Comparison of ENCODE assay signal across 17 cellular contexts in genomic region chr1:14910947-14911721, GRCh38.
DNase-seq lines count a peak whose midpoint lies in the region; ATAC-seq and TF ChIP-seq lines count a peak whose summit lies in the region.
"Had no signal": no experiment of that assay in that cellular context is flagged by ENCODE, and none has a peak within 500 bp of the region (broad histone marks: within the 10 kb centered on the region; RNA-seq: fewer than 3 reads in every experiment).

No MANE protein-coding gene starts in this region.

- H3K4me3 Mint-ChIP-seq in brain, result no peak overlapping the region

- TF ChIP-seq CTCF in brain (conservative IDR thresholded peaks at IDR 0.05) (no peak), spleen (IDR thresholded peaks at IDR 0.05 in 8 of 11, conservative IDR thresholded peaks at IDR 0.05 in 3 of 11) (no peak)

- no peaks in the 10 kb centered on the region for H3K27me3 Mint-ChIP-seq in brain

- no peaks in the 10 kb centered on the region for H3K27me3 ChIP-seq in spleen (replicated peaks in 1 of 7)
- H3K27me3 ChIP-seq: BE2C, colonic mucosa, ovary had no signal

- H3K36me3 Mint-ChIP-seq in brain, result no peaks in the 10 kb centered on the region

- H3K4me1 Mint-ChIP-seq in brain, result peaks cover 44% of the 10 kb centered on the region

- no peaks in the 10 kb centered on the region for H3K36me3 ChIP-seq in spleen
- H3K36me3 ChIP-seq: BE2C, colonic mucosa, ovary had no signal

- no peaks in the 10 kb centered on the region for H3K9me3 Mint-ChIP-seq in brain

- WGBS in spleen, 5 donors, result 60 to 82% (median 62%) methylated on average over 9 to 12 of the region's 12 CpGs

- intact Hi-C loops in spleen (cut with DNase I; ENCODE audit: low total_unique reads), result loop anchor here (10.0 kb wide), 1 partner anchor 96 kb away; no protein-coding TSS in a partner anchor
- intact Hi-C loops in left ventricle myocardium superior (cut with micrococcal nuclease), result no loop called here

- TF ChIP-seq POLR2A in spleen (IDR thresholded peaks at IDR 0.05), result no peak

- ATAC-seq in HG03159 (IDR thresholded peaks at IDR 0.05; ENCODE audit: unreplicated experiment) (no peak), left ventricle myocardium superior (no peak)

- no peak overlapping the region for H3K4me3 ChIP-seq in spleen
- H3K4me3 ChIP-seq: colonic mucosa, ovary had no signal

- H3K27ac Mint-ChIP-seq in brain, result peak overlapping the region in 4 of 5 experiments; percentile 18 to 64 (median 62)

- peak overlapping the region; percentile 29 to 83 (median 70) for H3K27ac ChIP-seq in spleen
- H3K27ac ChIP-seq: colonic mucosa had no signal

- H3K4me1 ChIP-seq in spleen, result peaks cover 8 to 61% (median 31%) of the 10 kb centered on the region in 6 donors
- H3K4me1 ChIP-seq: BE2C, colonic mucosa had no signal

- no peaks in the 10 kb centered on the region for H3K9me3 ChIP-seq in spleen
- H3K9me3 ChIP-seq: BE2C, colonic mucosa, ovary had no signal

- peak; percentile 62 for DNase-seq in H4 (ENCODE audit: low spot score)
- DNase-seq in foreskin melanocyte, result peak; percentile 79
- DNase-seq in spleen, result peak; percentile 86
- DNase-seq in activated T-cell treated with anti-CD3 and anti-CD28 coated beads for 4 hours, result no peak
- no peak for DNase-seq in left ventricle myocardium superior
- DNase-seq in GM19240 (ENCODE audit: insufficient read length, low spot score), result no peak
- DNase-seq: BE2C, colonic mucosa, DND-41, midbrain, NCI-H1105 treated with DMSO at 0.1 percent for 48 hours, NCI-H446 treated with DMSO at 0.1 percent for 48 hours, ovary, SW 1271, trophoblast cell had no signal

Comparison
In these comparisons a context has a peak if more than half of its experiments do, and no peak if none do; other contexts are left out.
1. DNase-seq: peak in H4 (single experiment), foreskin melanocyte (single experiment) and spleen (single experiment); none in activated T-cell treated with anti-CD3 and anti-CD28 coated beads for 4 hours (single experiment), left ventricle myocardium superior (single experiment) and GM19240 (single experiment).